1 cellular context compared by ENCODE assay signal in the genomic region with DNA sequence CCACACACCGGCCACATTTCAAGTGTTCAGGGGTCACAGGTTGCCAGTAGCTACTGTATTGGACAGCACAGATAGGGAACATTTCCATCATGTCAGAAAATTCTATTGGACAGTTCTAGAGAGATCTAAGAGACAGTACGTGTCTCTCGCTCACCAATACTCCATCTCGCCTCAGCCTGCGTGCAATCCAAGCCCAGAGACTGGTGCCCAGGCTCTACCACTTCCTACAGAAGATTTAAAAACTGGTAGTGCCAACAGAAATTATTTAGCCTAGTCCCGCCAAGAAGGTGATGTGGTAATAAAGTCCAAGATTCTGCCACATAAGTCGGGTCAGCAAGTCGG.
TF ChIP-seq lines count a peak whose summit lies in the region.

No MANE protein-coding gene starts in this region.

TF ChIP-seq in GM23338, 12 proteins besides CTCF, POLR2A, EP300 and RAD21 (continued from another document):
- TF ChIP-seq ZNF462 (CRISPR knock-in tag; IDR thresholded peaks at IDR 0.05) (no peak), REST (IDR thresholded peaks at IDR 0.05; ENCODE audit: unreplicated experiment) (no peak), EZH2 (IDR thresholded peaks at IDR 0.05; ENCODE audit: low read depth, unreplicated experiment) (no peak), NANOG (IDR thresholded peaks at IDR 0.05; ENCODE audit: borderline replicate concordance) (no peak)
- TF ChIP-seq, protein P1, sequence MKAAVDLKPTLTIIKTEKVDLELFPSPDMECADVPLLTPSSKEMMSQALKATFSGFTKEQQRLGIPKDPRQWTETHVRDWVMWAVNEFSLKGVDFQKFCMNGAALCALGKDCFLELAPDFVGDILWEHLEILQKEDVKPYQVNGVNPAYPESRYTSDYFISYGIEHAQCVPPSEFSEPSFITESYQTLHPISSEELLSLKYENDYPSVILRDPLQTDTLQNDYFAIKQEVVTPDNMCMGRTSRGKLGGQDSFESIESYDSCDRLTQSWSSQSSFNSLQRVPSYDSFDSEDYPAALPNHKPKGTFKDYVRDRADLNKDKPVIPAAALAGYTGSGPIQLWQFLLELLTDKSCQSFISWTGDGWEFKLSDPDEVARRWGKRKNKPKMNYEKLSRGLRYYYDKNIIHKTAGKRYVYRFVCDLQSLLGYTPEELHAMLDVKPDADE (IDR thresholded peaks at IDR 0.05), result no peak
TF ChIP-seq in GM23338: peak in this region for 0.
